Comparison of ENCODE assay signal across 16 cellular contexts in the genomic region with DNA sequence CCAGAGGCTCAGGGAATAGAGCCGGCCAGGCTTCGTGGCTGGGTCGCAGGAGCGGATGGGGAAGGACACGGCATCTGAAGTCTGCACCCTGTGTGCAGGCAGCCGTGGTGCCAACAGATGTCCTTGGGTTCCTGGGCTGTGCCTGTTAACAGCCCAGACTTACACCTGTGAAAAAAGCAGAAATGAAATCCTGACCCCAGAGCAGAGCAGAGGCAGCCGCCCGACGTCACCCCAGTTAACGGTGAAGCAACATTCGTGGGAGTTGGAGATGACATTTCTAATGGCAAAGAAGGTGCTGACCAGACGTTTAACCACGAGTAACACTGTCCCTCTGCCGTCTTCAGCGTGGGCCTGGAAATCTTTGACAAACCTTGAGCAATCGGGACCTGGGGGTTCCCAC.
DNase-seq lines count a peak whose midpoint lies in the region; ATAC-seq and TF ChIP-seq lines count a peak whose summit lies in the region.
"Had no signal": no experiment of that assay in that cellular context is flagged by ENCODE, and none has a peak within 500 bp of the region (broad histone marks: within the 10 kb centered on the region; RNA-seq: fewer than 3 reads in every experiment).

No MANE protein-coding gene starts in this region.

- intact Hi-C loops in mucosa of descending colon (cut with DNase I, micrococcal nuclease) = no loop called here

- H3K9me3 ChIP-seq in mucosa of descending colon = no peaks in the 10 kb centered on the region
- H3K9me3 ChIP-seq: right lobe of liver had no signal

- peaks cover 61% of the 10 kb centered on the region for H3K27me3 Mint-ChIP-seq in stimulated activated memory B cell treated with anti-CD40 and anti-IgM and Interleukin-4, amounts not matched to agents 10 μg/mL and 1 μg/mL and 100 μg/mL, for 72 hours

- ATAC-seq in GM18868 (IDR thresholded peaks at IDR 0.05; ENCODE audit: unreplicated experiment) = peak; percentile 42
- peak; percentile 4 for ATAC-seq in mucosa of descending colon
- peak; percentile 75 for ATAC-seq in stimulated activated memory B cell treated with anti-CD40 and anti-IgM and Interleukin-4, amounts not matched to agents 10 μg/mL and 1 μg/mL and 100 μg/mL, for 72 hours
- no peak for ATAC-seq in GM18517 (IDR thresholded peaks at IDR 0.05; ENCODE audit: unreplicated experiment)
- no peak for ATAC-seq in HG03095 (IDR thresholded peaks at IDR 0.05; ENCODE audit: unreplicated experiment)
- ATAC-seq: activated T-cell treated with anti-CD3 and anti-CD28 coated beads, Interleukin-2, amount 50 U/mL, for 4 hours; GM23338; natural killer cell treated with Interleukin-12 subunit alpha and Interleukin-12 subunit beta and Interleukin-15 and Interleukin-18, amount 100 ng/mL, for 72 hours; right lobe of liver; stimulated activated naive CD8-positive, alpha-beta T cell treated with anti-CD3 and anti-CD28 coated beads, Interleukin-15, Interleukin-2, amounts not matched to agents 100 U/mL and 50 U/mL, for 24 hours had no signal

- H3K4me3 Mint-ChIP-seq in stimulated activated memory B cell treated with anti-CD40 and anti-IgM and Interleukin-4, amounts not matched to agents 10 μg/mL and 1 μg/mL and 100 μg/mL, for 72 hours = no peak overlapping the region
- H3K4me3 Mint-ChIP-seq: activated T-cell treated with anti-CD3 and anti-CD28 coated beads, Interleukin-2, amount 50 U/mL, for 4 hours; GM23338; natural killer cell treated with Interleukin-12 subunit alpha and Interleukin-12 subunit beta and Interleukin-15 and Interleukin-18, amount 100 ng/mL, for 72 hours had no signal

- H3K4me3 ChIP-seq in mucosa of descending colon = no peak overlapping the region
- H3K4me3 ChIP-seq: GM23338, right lobe of liver had no signal

- H3K36me3 Mint-ChIP-seq in stimulated activated memory B cell treated with anti-CD40 and anti-IgM and Interleukin-4, amounts not matched to agents 10 μg/mL and 1 μg/mL and 100 μg/mL, for 72 hours = peaks cover 9% of the 10 kb centered on the region
- H3K36me3 Mint-ChIP-seq: natural killer cell treated with Interleukin-12 subunit alpha and Interleukin-12 subunit beta and Interleukin-15 and Interleukin-18, amount 100 ng/mL, for 72 hours had no signal

- H3K27ac Mint-ChIP-seq in stimulated activated memory B cell treated with anti-CD40 and anti-IgM and Interleukin-4, amounts not matched to agents 10 μg/mL and 1 μg/mL and 100 μg/mL, for 72 hours = no peak overlapping the region
- H3K27ac Mint-ChIP-seq: GM23338; natural killer cell treated with Interleukin-12 subunit alpha and Interleukin-12 subunit beta and Interleukin-15 and Interleukin-18, amount 100 ng/mL, for 72 hours had no signal

- H3K4me1 Mint-ChIP-seq in stimulated activated memory B cell treated with anti-CD40 and anti-IgM and Interleukin-4, amounts not matched to agents 10 μg/mL and 1 μg/mL and 100 μg/mL, for 72 hours = peaks cover 7% of the 10 kb centered on the region

- H3K9me3 Mint-ChIP-seq in stimulated activated memory B cell treated with anti-CD40 and anti-IgM and Interleukin-4, amounts not matched to agents 10 μg/mL and 1 μg/mL and 100 μg/mL, for 72 hours = peaks cover 9% of the 10 kb centered on the region
- H3K9me3 Mint-ChIP-seq: activated T-cell treated with anti-CD3 and anti-CD28 coated beads, Interleukin-2, amount 50 U/mL, for 4 hours; natural killer cell treated with Interleukin-12 subunit alpha and Interleukin-12 subunit beta and Interleukin-15 and Interleukin-18, amount 100 ng/mL, for 72 hours had no signal

- H3K36me3 ChIP-seq in mucosa of descending colon (ENCODE audit: low read depth) = no peaks in the 10 kb centered on the region
- H3K36me3 ChIP-seq: right lobe of liver had no signal

- no peak for TF ChIP-seq CTCF in mucosa of descending colon (IDR thresholded peaks at IDR 0.05)

- H3K4me1 ChIP-seq in mucosa of descending colon (ENCODE audit: low read depth) = peaks cover 2% of the 10 kb centered on the region

- DNase-seq in RPMI8226 (peak; percentile 85), mucosa of descending colon (no peak), cerebellar cortex (ENCODE audit: low spot score) (no peak), NCI-H226 (no peak)
- DNase-seq: activated T-cell treated with anti-CD3 and anti-CD28 coated beads, Interleukin-2, amount 50 U/mL, for 4 hours; glutamatergic neuron; NCI-H1436; OCI-M1; right lobe of liver; stimulated activated naive CD8-positive, alpha-beta T cell treated with anti-CD3 and anti-CD28 coated beads, Interleukin-15, Interleukin-2, amounts not matched to agents 100 U/mL and 50 U/mL, for 24 hours had no signal

Comparison
In these comparisons a context has a peak if more than half of its experiments do, and no peak if none do; other contexts are left out.
1. ATAC-seq: peak in GM18868 (single experiment), mucosa of descending colon (single experiment) and stimulated activated memory B cell treated with anti-CD40 and anti-IgM and Interleukin-4, amounts not matched to agents 10 μg/mL and 1 μg/mL and 100 μg/mL, for 72 hours (single experiment); none in GM18517 (single experiment) and HG03095 (single experiment).